In the genomic region with DNA sequence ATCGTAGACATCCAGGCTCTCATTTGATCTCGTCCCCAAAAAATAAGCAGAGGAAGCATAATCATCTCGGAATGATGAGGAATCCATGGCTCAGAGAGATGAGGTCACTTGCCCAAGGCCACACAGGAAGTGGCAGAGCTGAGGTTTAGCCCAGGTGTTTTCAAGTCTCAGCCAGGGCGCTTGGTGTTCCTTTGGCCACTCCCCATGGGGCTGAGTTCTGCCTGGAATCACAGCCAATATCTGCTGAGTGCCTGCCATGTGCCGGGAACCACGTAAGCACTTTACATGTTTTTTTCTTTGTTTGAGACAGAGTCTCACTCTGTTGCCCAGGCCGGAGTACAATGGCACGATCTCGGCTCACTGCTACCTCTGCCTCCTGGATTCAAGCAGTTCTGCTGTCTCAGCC, we compare ENCODE assay signal across 9 cellular contexts. TPM values are rescaled to one million over a fixed set of nuclear protein-coding genes. Genes with fewer than 3 reads are reported as not detected.
DNase-seq lines count a peak whose midpoint lies in the region; ATAC-seq and TF ChIP-seq lines count a peak whose summit lies in the region.
"Had no signal": no experiment of that assay in that cellular context is flagged by ENCODE, and none has a peak within 500 bp of the region (broad histone marks: within the 10 kb centered on the region; RNA-seq: fewer than 3 reads in every experiment).

No MANE protein-coding gene starts in this region.

- H3K9me3 ChIP-seq in AG04450 (ENCODE audit: control insufficient read depth, insufficient read depth, low read length) (no peaks in the 10 kb centered on the region), adrenal gland (replicated peaks in 1 of 3) (no peaks in the 10 kb centered on the region), left lung (no peaks in the 10 kb centered on the region)

- POLR2A ChIA-PET in AG04450 (lab: Yijun Ruan, JAX), result interaction anchor here (0.5 kb wide), 1 partner anchor 52 kb away, joined by 3 read pairs; no protein-coding TSS in a partner anchor

- H3K27me3 ChIP-seq in AG04450 (ENCODE audit: control insufficient read depth, insufficient read depth, low read length), result no peaks in the 10 kb centered on the region
- no peaks in the 10 kb centered on the region for H3K27me3 ChIP-seq in adrenal gland
- H3K27me3 ChIP-seq in left lung, result no peaks in the 10 kb centered on the region
- H3K27me3 ChIP-seq: neural progenitor cell had no signal

- intact Hi-C loops in adrenal gland (cut with DNase I) (no loop called here), left lung (cut with DNase I) (no loop called here)

- H3K4me1 ChIP-seq in adrenal gland (replicated peaks in 1 of 2) (peaks cover 12 to 20% of the 10 kb centered on the region in 2 donors), left lung (peaks cover 10 to 34% of the 10 kb centered on the region in 2 donors)

- peak overlapping the region; percentile 65 for H3K27ac ChIP-seq in AG04450 (ENCODE audit: low read depth, low read length)
- peak overlapping the region in 3 of 5 donors; percentile 27 to 68 (median 64) for H3K27ac ChIP-seq in adrenal gland
- H3K27ac ChIP-seq in left lung, result peak overlapping the region; percentile 14 to 18
- H3K27ac ChIP-seq: neural progenitor cell had no signal

- no peak overlapping the region for H3K4me3 ChIP-seq in AG04450 (ENCODE audit: low read depth, low read length)
- H3K4me3 ChIP-seq in adrenal gland, result no peak overlapping the region
- H3K4me3 ChIP-seq in left lung, result no peak overlapping the region
- H3K4me3 ChIP-seq: neural progenitor cell had no signal

- no peak for TF ChIP-seq POLR2A in adrenal gland (IDR thresholded peaks at IDR 0.05)

- 42 to 54% (median 45%) methylated on average over 9 of the region's 9 CpGs for WGBS in adrenal gland, 4 donors

- peaks cover 10% of the 10 kb centered on the region for H3K4me1 Mint-ChIP-seq in glutamatergic neuron (ENCODE audit: low read depth, unreplicated experiment)

- DNase-seq in AG04450 (ENCODE audit: low read depth, low spot score) (no peak), HPDE6-E6E7 (ENCODE audit: extremely low spot score) (peak; percentile 58), adrenal gland (peak in 6 of 7 donors; percentile 48 to 73 (median 64)), left lung (peak in 1 of 2 donors; percentile 66), glutamatergic neuron (no peak)

- TF ChIP-seq CTCF in AG04450 (IDR thresholded peaks at IDR 0.05; ENCODE audit: low read depth, low read length), result no peak
- no peak for TF ChIP-seq CTCF in adrenal gland (IDR thresholded peaks at IDR 0.05)
- TF ChIP-seq CTCF in left lung (IDR thresholded peaks at IDR 0.05), result no peak
- TF ChIP-seq CTCF in glutamatergic neuron (IDR thresholded peaks at IDR 0.05; ENCODE audit: partially characterized antibody, unreplicated experiment), result no peak

- ATAC-seq in left lung (peak; percentile 79), GM18873 (IDR thresholded peaks at IDR 0.05; ENCODE audit: low FRiP score, unreplicated experiment) (no peak), HG02623 (IDR thresholded peaks at IDR 0.05; ENCODE audit: unreplicated experiment) (no peak), HG02763 (IDR thresholded peaks at IDR 0.05; ENCODE audit: unreplicated experiment) (no peak)

- CTCF ChIA-PET in AG04450 (lab: Charles Lee), result no interaction called here

- H3K36me3 Mint-ChIP-seq in glutamatergic neuron (ENCODE audit: unreplicated experiment), result no peaks in the 10 kb centered on the region
- H3K36me3 Mint-ChIP-seq: neural progenitor cell had no signal

- H3K36me3 ChIP-seq in adrenal gland (replicated peaks in 1 of 2) (no peaks in the 10 kb centered on the region), left lung (no peaks in the 10 kb centered on the region)
- H3K36me3 ChIP-seq: neural progenitor cell had no signal

- H3K9me3 Mint-ChIP-seq in glutamatergic neuron (ENCODE audit: unreplicated experiment), result peaks cover 3% of the 10 kb centered on the region
- H3K9me3 Mint-ChIP-seq: neural progenitor cell had no signal

- no peaks in the 10 kb centered on the region for H3K27me3 Mint-ChIP-seq in glutamatergic neuron (ENCODE audit: unreplicated experiment)

- H3K4me3 Mint-ChIP-seq in glutamatergic neuron (ENCODE audit: unreplicated experiment), result no peak overlapping the region
- H3K4me3 Mint-ChIP-seq: neural progenitor cell had no signal

- no peak overlapping the region for H3K27ac Mint-ChIP-seq in glutamatergic neuron (ENCODE audit: unreplicated experiment)
- H3K27ac Mint-ChIP-seq: neural progenitor cell had no signal

RNA-seq across cellular contexts. Expression of a gene that starts 29.5 kb away (rescaled TPM):
- polyA plus RNA-seq in AG04450 (2011; rRNA removed) (338 and 432 TPM in 2 replicates), adrenal gland (100 to 1,000 TPM in 2 of 3 donors, 10 to 100 TPM in 1; 96.2 to 164 (median 133) TPM)
- 1,487 and 1,729 TPM in 2 replicates for polyA minus RNA-seq in AG04450 (2011; rRNA and poly(A)+ RNA removed)
- total RNA-seq in adrenal gland (100 to 1,000 TPM; 294 to 427 (median 369) TPM), left lung (100 to 1,000 TPM; 754 to 761 TPM), glutamatergic neuron (ENCODE audit: unreplicated experiment) (122 TPM)

Comparison
In these comparisons a context has a peak if more than half of its experiments do, and no peak if none do; other contexts are left out.
1. DNase-seq: peak in HPDE6-E6E7 (single experiment) and adrenal gland (6 of 7); none in AG04450 (single experiment) and glutamatergic neuron (single experiment).
2. Peak in every context shown above with its lines, with median percentiles within 50 percentile points of each other: H3K27ac ChIP-seq.